7 cellular contexts compared by ENCODE assay signal in genomic region chr14:81401420-81402122, GRCh38. TPM values are rescaled to one million over a fixed set of nuclear protein-coding genes. Genes with fewer than 3 reads are reported as not detected.
DNase-seq lines count a peak whose midpoint lies in the region; ATAC-seq and TF ChIP-seq lines count a peak whose summit lies in the region.

No MANE protein-coding gene starts in this region.

- TF ChIP-seq EP300 in Ishikawa (IDR thresholded peaks at IDR 0.05; ENCODE audit: borderline replicate concordance) (peak; percentile 39; the same call in 1 of the 2 replicates), stomach (IDR thresholded peaks at IDR 0.05) (no peak)

- H3K27ac ChIP-seq in stomach: peak overlapping the region in 4 of 5 donors; percentile 28 to 64 (median 40)

- WGBS in stomach, 5 donors: 91 to 98% (median 95%) methylated on average over 2 of the region's 2 CpGs

- no peak for TF ChIP-seq RAD21 in Ishikawa (IDR thresholded peaks at IDR 0.05; ENCODE audit: low read depth)

- no peaks in the 10 kb centered on the region for H3K4me1 ChIP-seq in stomach

- TF ChIP-seq POLR2A in stomach (IDR thresholded peaks at IDR 0.05): no peak

- TF ChIP-seq CTCF in epithelial cell of esophagus (IDR thresholded peaks at IDR 0.05; ENCODE audit: insufficient read depth, low read depth, low read length, missing control alignments) (no peak), stomach (IDR thresholded peaks at IDR 0.05) (no peak)

- H3K9me3 ChIP-seq in stomach: no peaks in the 10 kb centered on the region

- H3K27me3 ChIP-seq in stomach: no peaks in the 10 kb centered on the region

- intact Hi-C loops in stomach (cut with DNase I; ENCODE audit: low total_unique reads): no loop called here

- H3K4me3 ChIP-seq in epithelial cell of esophagus (ENCODE audit: low read length): no peak overlapping the region
- no peak overlapping the region for H3K4me3 ChIP-seq in stomach

- DNase-seq in epithelial cell of esophagus (ENCODE audit: low read depth) (peak; percentile 95), stomach (no peak), amniotic stem cell (lab: John Stamatoyannopoulos, UW) (no peak), NCI-H1436 treated with DMSO at 0.1 percent for 48 hours (lab: John Stamatoyannopoulos, UW) (no peak), retina (no peak)

- ATAC-seq in GM21381 (IDR thresholded peaks at IDR 0.05; ENCODE audit: unreplicated experiment): peak; percentile 66

- no peaks in the 10 kb centered on the region for H3K36me3 ChIP-seq in stomach

TF ChIP-seq in Ishikawa, 13 proteins besides CTCF, POLR2A, EP300 and RAD21:
- TF ChIP-seq FOXM1 (IDR thresholded peaks at IDR 0.05; ENCODE audit: borderline replicate concordance, low read depth) (no peak), TAF1 (IDR thresholded peaks at IDR 0.05; ENCODE audit: low read depth) (no peak), TEAD4 (IDR thresholded peaks at IDR 0.05) (peak; percentile 39; the same call in 1 of the 2 replicates), CREB1 (IDR thresholded peaks at IDR 0.05; ENCODE audit: low read depth) (no peak), YY1 (IDR thresholded peaks at IDR 0.05; ENCODE audit: low read depth) (no peak)
TF ChIP-seq in Ishikawa: peak in this region for 1.

RNA-seq across cellular contexts. Expression of gene STON2, which starts 1.4 kb away (rescaled TPM):
- 10 to 100 TPM in 3 of 5 donors, 1 to 10 TPM in 2; 7.8 to 50.2 (median 14.3) TPM for total RNA-seq in stomach
- polyA plus RNA-seq in stomach: 1 to 10 TPM; 1.4 to 7.4 (median 3.2) TPM
